In the genomic region with DNA sequence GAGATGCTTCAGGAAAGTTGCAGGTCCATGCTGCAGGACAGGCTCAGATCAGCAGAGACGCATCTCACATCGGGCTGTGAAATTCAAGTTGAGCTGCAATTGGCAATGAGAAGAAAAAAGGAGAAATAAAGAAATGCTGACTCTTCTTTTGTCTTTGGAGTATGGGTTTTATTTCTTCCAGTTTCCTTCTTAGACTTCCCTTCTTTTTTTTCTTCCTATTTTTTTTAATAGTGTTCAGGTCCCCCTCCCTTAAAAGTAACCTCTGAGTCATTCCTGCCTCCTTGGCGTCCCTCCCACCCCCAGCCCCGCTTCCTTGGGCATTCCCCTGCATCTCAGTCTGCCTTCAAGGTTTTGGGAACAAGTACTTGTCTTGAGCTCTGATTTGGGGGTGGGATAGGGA, we compare ENCODE assay signal across 11 cellular contexts. TPM values are rescaled to one million over a fixed set of nuclear protein-coding genes. Genes with fewer than 3 reads are reported as not detected.
"Had no signal": no experiment of that assay in that cellular context is flagged by ENCODE, and none has a peak within 500 bp of the region (broad histone marks: within the 10 kb centered on the region; RNA-seq: fewer than 3 reads in every experiment).

No MANE protein-coding gene starts in this region.

RNA-seq across cellular contexts. Expression of gene LILRB2, which starts 9.3 kb away (rescaled TPM):
- total RNA-seq: activated CD4-positive, alpha-beta memory T cell treated with anti-CD3 and anti-CD28 coated beads for 36 hours; activated CD4-positive, alpha-beta T cell treated with anti-CD3 and anti-CD28 coated beads, Interleukin-2, amount 10 ng/mL, durations not matched to agents 7 days and 5 days; activated naive CD4-positive, alpha-beta T cell treated with anti-CD3 and anti-CD28 coated beads, Interleukin-2, amount 50 U/mL, for 72 hours; activated T-cell treated with anti-CD3 and anti-CD28 coated beads, Interleukin-2, amount 50 U/mL, for 4 hours; OCI-LY7; RPMI7951; SJCRH30; T-helper 2 cell treated with Interferon-gamma antibody and Interleukin-4, amounts not matched to agents 100 ng/mL and 5 ng/mL, for 36 hours had no signal
- polyA plus RNA-seq: SK-N-SH had no signal

RNA-seq across cellular contexts. Expression of gene LILRB5, which starts 14.5 kb away (rescaled TPM):
- total RNA-seq: activated CD4-positive, alpha-beta memory T cell treated with anti-CD3 and anti-CD28 coated beads for 36 hours; activated CD4-positive, alpha-beta T cell treated with anti-CD3 and anti-CD28 coated beads, Interleukin-2, amount 10 ng/mL, durations not matched to agents 7 days and 5 days; activated naive CD4-positive, alpha-beta T cell treated with anti-CD3 and anti-CD28 coated beads, Interleukin-2, amount 50 U/mL, for 72 hours; activated T-cell treated with anti-CD3 and anti-CD28 coated beads, Interleukin-2, amount 50 U/mL, for 4 hours; OCI-LY7; RPMI7951; T-helper 2 cell treated with Interferon-gamma antibody and Interleukin-4, amounts not matched to agents 100 ng/mL and 5 ng/mL, for 36 hours had no signal
- polyA plus RNA-seq: SK-N-SH had no signal

RNA-seq across cellular contexts. Expression of gene LILRA6, which starts 29.0 kb away (rescaled TPM):
- total RNA-seq: activated naive CD4-positive, alpha-beta T cell treated with anti-CD3 and anti-CD28 coated beads, Interleukin-2, amount 50 U/mL, for 72 hours; activated T-cell treated with anti-CD3 and anti-CD28 coated beads, Interleukin-2, amount 50 U/mL, for 4 hours; body of pancreas; OCI-LY7; RPMI7951; SJCRH30 had no signal
- polyA plus RNA-seq: SK-N-SH had no signal

RNA-seq across cellular contexts. Expression of gene LILRA5, which starts 41.4 kb away (rescaled TPM):
- total RNA-seq: activated CD4-positive, alpha-beta memory T cell treated with anti-CD3 and anti-CD28 coated beads for 36 hours; activated CD4-positive, alpha-beta T cell treated with anti-CD3 and anti-CD28 coated beads, Interleukin-2, amount 10 ng/mL, durations not matched to agents 7 days and 5 days; activated naive CD4-positive, alpha-beta T cell treated with anti-CD3 and anti-CD28 coated beads, Interleukin-2, amount 50 U/mL, for 72 hours; activated T-cell treated with anti-CD3 and anti-CD28 coated beads, Interleukin-2, amount 50 U/mL, for 4 hours; ascending aorta; OCI-LY7; RPMI7951; SJCRH30; T-helper 2 cell treated with Interferon-gamma antibody and Interleukin-4, amounts not matched to agents 100 ng/mL and 5 ng/mL, for 36 hours had no signal
- polyA plus RNA-seq: SK-N-SH had no signal

RNA-seq across cellular contexts. Expression of gene LILRB3, which starts 48.8 kb away (rescaled TPM):
- total RNA-seq: activated T-cell treated with anti-CD3 and anti-CD28 coated beads, Interleukin-2, amount 50 U/mL, for 4 hours; OCI-LY7; RPMI7951 had no signal
- polyA plus RNA-seq: SK-N-SH had no signal
